Comparison of ENCODE assay signal across 14 cellular contexts in genomic region chr7:69682518-69682917, GRCh38.
"Had no signal": no experiment of that assay in that cellular context is flagged by ENCODE, and none has a peak within 500 bp of the region (broad histone marks: within the 10 kb centered on the region; RNA-seq: fewer than 3 reads in every experiment).

No MANE protein-coding gene starts in this region.

- DNase-seq: activated CD4-positive, alpha-beta T cell treated with anti-CD3 and anti-CD28 coated beads, Interleukin-2, amount 50 U/mL, for 4 hours; activated CD4-positive, CD25-positive, alpha-beta regulatory T cell treated with anti-CD3 and anti-CD28 coated beads, Interleukin-2, amount 50 U/mL, for 72 hours; activated naive CD4-positive, alpha-beta T cell treated with anti-CD3 and anti-CD28 coated beads, Interleukin-2, amount 10 ng/mL, durations not matched to agents 7 days and 5 days; islet precursor cell; stimulated activated naive CD4-positive, alpha-beta T cell; T1000; tibial artery; uterus had no signal

- FAIRE-seq: colon, endometrium, pancreas had no signal

- H3K27ac Mint-ChIP-seq: activated naive CD4-positive, alpha-beta T cell treated with anti-CD3 and anti-CD28 coated beads, Interleukin-2, amount 10 ng/mL, durations not matched to agents 7 days and 5 days; activated T-helper 2 cell treated with anti-CD3 and anti-CD28 coated beads, Interferon-gamma antibody, Interleukin-2, Interleukin-4, amounts not matched to agents 10 μg/mL and 5 μg/mL and 100 μg/mL, durations not matched to agents 14 hours and 24 hours and 36 hours had no signal

- H3K9me3 Mint-ChIP-seq: activated T-helper 2 cell treated with anti-CD3 and anti-CD28 coated beads, Interferon-gamma antibody, Interleukin-2, Interleukin-4, amounts not matched to agents 10 μg/mL and 5 μg/mL and 100 μg/mL, durations not matched to agents 14 hours and 24 hours and 36 hours had no signal

- H3K36me3 ChIP-seq: pancreas, tibial artery, uterus had no signal

- H3K4me1 ChIP-seq: tibial artery, uterus had no signal

- H3K4me2 ChIP-seq: hepatocyte had no signal

- H3K4me3 Mint-ChIP-seq: activated naive CD4-positive, alpha-beta T cell treated with anti-CD3 and anti-CD28 coated beads, Interleukin-2, amount 10 ng/mL, durations not matched to agents 7 days and 5 days had no signal

- H2AFZ ChIP-seq: hepatocyte had no signal

- H3K27me3 Mint-ChIP-seq: activated naive CD4-positive, alpha-beta T cell treated with anti-CD3 and anti-CD28 coated beads, Interleukin-2, amount 10 ng/mL, durations not matched to agents 7 days and 5 days had no signal

- H3K9me3 ChIP-seq: pancreas, tibial artery, uterus had no signal

- H3K36me3 Mint-ChIP-seq: activated naive CD4-positive, alpha-beta T cell treated with anti-CD3 and anti-CD28 coated beads, Interleukin-2, amount 10 ng/mL, durations not matched to agents 7 days and 5 days had no signal

- H3K4me3 ChIP-seq: hepatocyte, lung, pancreas, tibial artery, uterus had no signal

- H3K4me1 Mint-ChIP-seq: activated naive CD4-positive, alpha-beta T cell treated with anti-CD3 and anti-CD28 coated beads, Interleukin-2, amount 10 ng/mL, durations not matched to agents 7 days and 5 days had no signal

- ATAC-seq: pancreas had no signal

- H3K27ac ChIP-seq: hepatocyte, pancreas, tibial artery, uterus had no signal

- H3K27me3 ChIP-seq: hepatocyte, pancreas, tibial artery, uterus had no signal
